In genomic region chr7:133650067-133650466, GRCh38 we compare ENCODE assay signal across 23 cellular contexts.
DNase-seq lines count a peak whose midpoint lies in the region; ATAC-seq and TF ChIP-seq lines count a peak whose summit lies in the region.
"Had no signal": no experiment of that assay in that cellular context is flagged by ENCODE, and none has a peak within 500 bp of the region (broad histone marks: within the 10 kb centered on the region; RNA-seq: fewer than 3 reads in every experiment).

No MANE protein-coding gene starts in this region.

- intact Hi-C loops in heart right ventricle (cut with DNase I) = no loop called here

- H3K4me3 ChIP-seq in NB4 (ENCODE audit: low read depth, low read length) (no peak overlapping the region), epithelial cell of esophagus (ENCODE audit: low read length) (no peak overlapping the region), heart right ventricle (no peak overlapping the region)
- H3K4me3 ChIP-seq: body of pancreas, hepatocyte, testis had no signal

- TF ChIP-seq CTCF in AG09319 (IDR thresholded peaks at IDR 0.05; ENCODE audit: low read depth, low read length) (no peak), NB4 (IDR thresholded peaks at IDR 0.05; ENCODE audit: low read depth, low read length) (no peak), epithelial cell of esophagus (IDR thresholded peaks at IDR 0.05; ENCODE audit: insufficient read depth, low read depth, low read length, missing control alignments) (no peak), heart right ventricle (IDR thresholded peaks at IDR 0.05) (no peak)

- WGBS in heart right ventricle, 2 donors = 64 to 66% methylated on average over 3 of the region's 3 CpGs

- ATAC-seq in GM21423 (IDR thresholded peaks at IDR 0.05; ENCODE audit: unreplicated experiment) = no peak
- no peak for ATAC-seq in HG03439 (IDR thresholded peaks at IDR 0.05; ENCODE audit: unreplicated experiment)
- no peak for ATAC-seq in heart right ventricle
- ATAC-seq: body of pancreas, HCT116, natural killer cell, T-helper 17 cell had no signal

- DNase-seq in AG09319 (ENCODE audit: extremely low read depth, low read depth) = peak; percentile 36
- peak; percentile 9 for DNase-seq in NB4 (ENCODE audit: low read depth)
- DNase-seq in epithelial cell of esophagus (ENCODE audit: low read depth) = peak; percentile 24
- DNase-seq in non-pigmented ciliary epithelial cell (ENCODE audit: low read depth) = peak; percentile 23
- DNase-seq in heart right ventricle = no peak
- no peak for DNase-seq in HuH-7 (ENCODE audit: low spot score)
- DNase-seq: ACHN; activated CD4-positive, alpha-beta T cell treated with anti-CD3 and anti-CD28 coated beads, Interleukin-2, amount 50 U/mL, for 48 hours; activated naive CD4-positive, alpha-beta T cell treated with Interleukin-2 at 50 U/mL for 16 hours; activated T-cell treated with anti-CD3 and anti-CD28 coated beads, Interleukin-2, amount 50 U/mL, for 1 hour; body of pancreas; DMS79; KG1; natural killer cell; NCI-H526; SIG-M5; T-helper 17 cell; testis; WERI-Rb-1 had no signal

- no peaks in the 10 kb centered on the region for H3K36me3 ChIP-seq in heart right ventricle
- H3K36me3 ChIP-seq: WERI-Rb-1 had no signal

- peaks cover 0 to 28% (median 0%) of the 10 kb centered on the region in 9 donors for H3K4me1 ChIP-seq in heart right ventricle
- H3K4me1 ChIP-seq: testis had no signal

- H3K9me3 ChIP-seq in heart right ventricle = no peaks in the 10 kb centered on the region
- H3K9me3 ChIP-seq: body of pancreas, testis had no signal

- H3K27me3 ChIP-seq in heart right ventricle = no peaks in the 10 kb centered on the region
- H3K27me3 ChIP-seq: body of pancreas, hepatocyte, testis had no signal

- no peak for TF ChIP-seq POLR2A in NB4 (IDR thresholded peaks at IDR 0.05; ENCODE audit: extremely low read depth, insufficient read length)

- H3K27ac ChIP-seq in heart right ventricle = no peak overlapping the region
- H3K27ac ChIP-seq: body of pancreas, hepatocyte, testis, WERI-Rb-1 had no signal

Comparison
In these comparisons a context has a peak if more than half of its experiments do, and no peak if none do; other contexts are left out.
1. DNase-seq: peak in AG09319 (single experiment), NB4 (single experiment), epithelial cell of esophagus (single experiment) and non-pigmented ciliary epithelial cell (single experiment); none in heart right ventricle (0 of 2) and HuH-7 (single experiment).